15 cellular contexts compared by ENCODE assay signal in the genomic region with DNA sequence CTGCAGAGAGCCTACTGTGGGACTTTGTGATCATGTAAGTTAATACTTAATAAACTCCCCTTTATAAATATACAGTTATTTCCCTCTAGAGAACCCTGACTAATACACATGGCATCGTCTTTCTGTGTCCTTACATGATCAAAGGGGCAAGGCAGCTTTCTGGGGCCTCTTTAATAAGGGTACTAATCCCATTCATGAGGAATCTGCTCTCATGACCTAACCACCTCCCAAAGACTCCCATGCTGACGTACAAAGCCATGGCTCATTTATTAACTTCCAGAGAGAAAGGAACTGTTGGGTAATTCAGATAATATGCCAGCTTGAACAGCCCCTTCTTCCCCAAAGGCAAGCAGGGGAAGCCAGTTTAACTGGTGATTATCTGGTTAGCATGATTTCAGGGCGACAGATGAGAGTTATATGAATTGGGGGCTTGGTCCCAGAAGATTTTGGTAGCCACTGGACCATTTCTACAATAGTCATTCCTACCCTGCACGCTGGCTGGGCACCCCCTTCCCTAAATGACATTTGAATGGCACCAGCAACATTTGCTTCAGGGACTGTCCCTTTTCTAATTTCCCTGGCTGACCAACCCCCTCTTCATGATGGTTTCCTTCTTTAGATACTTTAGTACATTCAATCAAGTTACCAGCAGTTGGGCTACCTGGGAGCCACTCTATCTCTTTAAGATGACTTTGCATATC.
"Had no signal": no experiment of that assay in that cellular context is flagged by ENCODE, and none has a peak within 500 bp of the region (broad histone marks: within the 10 kb centered on the region; RNA-seq: fewer than 3 reads in every experiment).

No MANE protein-coding gene starts in this region.

- H3K9me3 Mint-ChIP-seq: activated naive CD4-positive, alpha-beta T cell treated with anti-CD3 and anti-CD28 coated beads, Interleukin-2, amount 50 U/mL, for 24 hours had no signal

- H3K4me3 ChIP-seq: heart left ventricle, left lung, right atrium auricular region had no signal

- H3K4me1 ChIP-seq: heart left ventricle, left lung, right atrium auricular region had no signal

- H3K27me3 ChIP-seq: heart left ventricle, left lung, right atrium auricular region had no signal

- FAIRE-seq: frontal cortex, kidney had no signal

- H3K36me3 Mint-ChIP-seq: activated naive CD4-positive, alpha-beta T cell treated with anti-CD3 and anti-CD28 coated beads, Interleukin-2, amount 50 U/mL, for 24 hours had no signal

- H3K4me1 Mint-ChIP-seq: activated naive CD4-positive, alpha-beta T cell treated with anti-CD3 and anti-CD28 coated beads, Interleukin-2, amount 50 U/mL, for 24 hours had no signal

- H3K36me3 ChIP-seq: heart left ventricle, left lung, right atrium auricular region, WERI-Rb-1 had no signal

- H3K27ac ChIP-seq: heart left ventricle, left lung, right atrium auricular region, WERI-Rb-1 had no signal

- H3K27ac Mint-ChIP-seq: activated naive CD4-positive, alpha-beta T cell treated with anti-CD3 and anti-CD28 coated beads, Interleukin-2, amount 50 U/mL, for 24 hours; activated T-cell treated with anti-CD3 and anti-CD28 coated beads, Interleukin-2, amount 50 U/mL, for 72 hours; dendritic cell treated with granulocyte-macrophage colony-stimulating factor and Interleukin-4, amounts not matched to agents 40 ng/mL and 50 ng/mL, for 4 days; effector memory CD8-positive, alpha-beta T cell had no signal

- ATAC-seq: effector memory CD8-positive, alpha-beta T cell; heart left ventricle; left lung had no signal

- DNase-seq: activated CD4-positive, alpha-beta T cell treated with anti-CD3 and anti-CD28 coated beads, Interleukin-2, amount 50 U/mL, for 4 hours; activated gamma-delta T cell; effector memory CD8-positive, alpha-beta T cell; heart left ventricle; kidney; left lung; stimulated activated CD4-positive, alpha-beta T cell treated with anti-CD3 and anti-CD28 coated beads, Interleukin-4, amount 100 ng/mL, for 24 hours; stimulated activated naive CD4-positive, alpha-beta T cell; SW 1271; WERI-Rb-1 had no signal

- H3K4me3 Mint-ChIP-seq: activated naive CD4-positive, alpha-beta T cell treated with anti-CD3 and anti-CD28 coated beads, Interleukin-2, amount 50 U/mL, for 24 hours; activated T-cell treated with anti-CD3 and anti-CD28 coated beads, Interleukin-2, amount 50 U/mL, for 72 hours; dendritic cell treated with granulocyte-macrophage colony-stimulating factor and Interleukin-4, amounts not matched to agents 40 ng/mL and 50 ng/mL, for 4 days; effector memory CD8-positive, alpha-beta T cell had no signal
